ENCODE assay signal across 1 cellular context in genomic region chr17:74417178-74418045, GRCh38.
TF ChIP-seq lines count a peak whose summit lies in the region.

No MANE protein-coding gene starts in this region.

TF ChIP-seq in HepG2, 621 proteins besides CTCF, POLR2A, EP300 and RAD21 (continued from another document and continues in another):
- TF ChIP-seq KIAA2018 (CRISPR knock-in tag; IDR thresholded peaks at IDR 0.05; ENCODE audit: borderline replicate concordance) (peak; percentile 50; the same call in 1 of the 2 replicates), TBX2 (CRISPR knock-in tag; IDR thresholded peaks at IDR 0.05; ENCODE audit: borderline replicate concordance) (peak; percentile 75), TEAD3 (CRISPR knock-in tag; optimal IDR thresholded peaks at IDR 0.05; ENCODE audit: borderline replicate concordance) (peak; percentile 73), SIX4 (CRISPR knock-in tag; IDR thresholded peaks at IDR 0.05) (peak; percentile 49), KAT8 (CRISPR knock-in tag; IDR thresholded peaks at IDR 0.05) (no peak; the same call in 1 of the 2 replicates), ZNF7 (CRISPR knock-in tag; IDR thresholded peaks at IDR 0.05) (peak; percentile 86), GMEB2 (CRISPR knock-in tag; IDR thresholded peaks at IDR 0.05; ENCODE audit: low read depth) (no peak), ZNF333 (CRISPR knock-in tag; IDR thresholded peaks at IDR 0.05; ENCODE audit: borderline replicate concordance) (no peak), ZNF484 (CRISPR knock-in tag; IDR thresholded peaks at IDR 0.05; ENCODE audit: borderline replicate concordance, low read depth) (no peak), NR3C1 (CRISPR knock-in tag; IDR thresholded peaks at IDR 0.05) (no peak), NFIB (CRISPR knock-in tag; IDR thresholded peaks at IDR 0.05; ENCODE audit: borderline replicate concordance) (no peak), RXRA (CRISPR knock-in tag; IDR thresholded peaks at IDR 0.05) (peak; percentile 50; the same call in 1 of the 2 replicates), SMAD3 (CRISPR knock-in tag; IDR thresholded peaks at IDR 0.05) (no peak; the same call in 1 of the 2 replicates), E2F2 (CRISPR knock-in tag; IDR thresholded peaks at IDR 0.05; ENCODE audit: borderline replicate concordance) (no peak), FOXM1 (CRISPR knock-in tag; IDR thresholded peaks at IDR 0.05) (no peak), ZNF580 (CRISPR knock-in tag; IDR thresholded peaks at IDR 0.05; ENCODE audit: borderline replicate concordance, low read depth) (peak; percentile 82; the same call in 1 of the 2 replicates), ZBED4 (CRISPR knock-in tag; IDR thresholded peaks at IDR 0.05; ENCODE audit: borderline replicate concordance) (no peak; the same call in 1 of the 2 replicates), ZBTB14 (CRISPR knock-in tag; IDR thresholded peaks at IDR 0.05) (no peak), ZNF598 (CRISPR knock-in tag; IDR thresholded peaks at IDR 0.05; ENCODE audit: borderline replicate concordance) (peak; percentile 75; the same call in 1 of the 2 replicates), LRRFIP1 (CRISPR knock-in tag; conservative IDR thresholded peaks at IDR 0.05) (no peak), FOXA1 (IDR thresholded peaks at IDR 0.05) (no peak), FOXA1 (CRISPR knock-in tag; IDR thresholded peaks at IDR 0.05) (peak; percentile 71), RFX3 (CRISPR knock-in tag; IDR thresholded peaks at IDR 0.05) (no peak), ZNF430 (CRISPR knock-in tag; IDR thresholded peaks at IDR 0.05) (peak; percentile 71; the same call in 1 of the 2 replicates), FUBP1 (CRISPR knock-in tag; IDR thresholded peaks at IDR 0.05; ENCODE audit: borderline replicate concordance) (no peak), ZNF564 (CRISPR knock-in tag; IDR thresholded peaks at IDR 0.05) (0 out of 2 replicates have a peak, but pooled peaks have one; percentile 61), TAF15 (IDR thresholded peaks at IDR 0.05; ENCODE audit: low read depth, low read length, poor library complexity, severe bottlenecking) (no peak), ZBTB25 (CRISPR knock-in tag; IDR thresholded peaks at IDR 0.05) (no peak; the same call in 1 of the 2 replicates), NPAS2 (CRISPR knock-in tag; IDR thresholded peaks at IDR 0.05; ENCODE audit: borderline replicate concordance) (no peak), ADNP (CRISPR knock-in tag; IDR thresholded peaks at IDR 0.05) (peak; percentile 92), E2F5 (CRISPR knock-in tag; conservative IDR thresholded peaks at IDR 0.05) (no peak), FOSL1 (CRISPR knock-in tag; IDR thresholded peaks at IDR 0.05; ENCODE audit: borderline replicate concordance) (peak; percentile 74), KDM5B (CRISPR knock-in tag; IDR thresholded peaks at IDR 0.05; ENCODE audit: borderline replicate concordance) (peak; percentile 61; the same call in 1 of the 2 replicates)
